In the genomic region with DNA sequence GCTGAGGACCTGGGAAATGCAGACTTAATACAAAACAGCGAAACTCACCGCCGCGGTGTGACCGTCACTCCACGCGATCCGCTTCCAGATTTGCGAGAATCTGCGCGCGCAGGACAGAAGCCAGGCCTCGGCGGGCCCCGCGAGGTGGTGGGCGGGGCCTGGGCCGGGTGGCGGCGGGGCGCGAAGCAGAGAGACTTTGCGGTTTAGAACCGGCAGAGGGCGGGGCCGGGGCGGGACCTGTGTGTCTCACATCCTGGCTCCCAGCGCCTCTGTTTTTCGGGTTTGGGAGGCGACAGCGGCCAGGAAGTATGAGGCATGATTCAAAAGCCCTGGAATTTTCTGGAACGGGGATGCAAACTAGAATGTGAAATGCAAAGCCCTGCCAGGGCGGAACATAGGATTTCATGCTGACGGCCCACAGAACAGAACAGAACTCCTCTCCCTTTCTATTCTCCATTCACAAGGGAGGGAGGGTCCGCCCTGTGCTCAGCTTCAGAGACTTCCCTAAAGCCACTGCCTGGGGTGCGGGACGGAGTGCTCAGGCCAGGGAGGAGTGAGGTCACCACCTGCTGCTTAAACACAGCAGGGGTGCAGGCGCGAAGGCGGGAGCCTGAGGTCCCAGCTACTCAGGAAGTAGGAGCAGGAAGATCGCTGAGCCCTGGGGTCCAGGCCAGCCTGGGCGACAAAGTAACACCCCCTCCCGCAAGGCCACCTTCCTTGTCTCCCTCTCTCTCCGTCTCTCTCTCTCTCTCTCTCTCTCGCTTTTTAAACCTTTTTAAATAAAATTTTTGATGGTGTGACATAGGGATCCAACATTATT, we compare ENCODE assay signal across 8 cellular contexts. TPM values are rescaled to one million over a fixed set of nuclear protein-coding genes. Genes with fewer than 3 reads are reported as not detected.
A peak's percentile ranks its signal among the peaks of the same experiment; 100 is the strongest.
DNase-seq lines count a peak whose midpoint lies in the region; ATAC-seq and TF ChIP-seq lines count a peak whose summit lies in the region.

No MANE protein-coding gene starts in this region.

- peak overlapping the region; percentile 69 for H3K27ac ChIP-seq in Karpas-422 (ENCODE audit: low read length)

- no peaks in the 10 kb centered on the region for H4K20me1 ChIP-seq in Karpas-422 (ENCODE audit: insufficient read depth, low read depth, low read length)

- H3K27ac Mint-ChIP-seq in nephron progenitor cell: peak overlapping the region; percentile 93

- H3K9me2 ChIP-seq in Karpas-422 (replicated peaks; ENCODE audit: insufficient read depth, low read length): no peaks in the 10 kb centered on the region

- peaks cover 48% of the 10 kb centered on the region for H3K4me1 Mint-ChIP-seq in nephron progenitor cell

- H3K4me3 ChIP-seq in Karpas-422 (ENCODE audit: low read length): peak overlapping the region; percentile 96
- H3K4me3 ChIP-seq in fibroblast of villous mesenchyme (ENCODE audit: low read depth, low read length): peak overlapping the region; percentile 82

- ATAC-seq in GM21619 (IDR thresholded peaks at IDR 0.05; ENCODE audit: unreplicated experiment): peak; percentile 74
- ATAC-seq in stimulated activated naive CD8-positive, alpha-beta T cell treated with anti-CD3 and anti-CD28 coated beads, Interleukin-15, Interleukin-2, amounts not matched to agents 100 U/mL and 50 U/mL, for 24 hours: peak; percentile 98

- peak overlapping the region; percentile 99 for H3K4me2 ChIP-seq in Karpas-422 (ENCODE audit: low read depth, low read length, poor library complexity, severe bottlenecking)

- peaks cover 26% of the 10 kb centered on the region for H3K9me3 Mint-ChIP-seq in nephron progenitor cell

- no peaks in the 10 kb centered on the region for H3K27me3 ChIP-seq in Karpas-422 (ENCODE audit: low read length)

- H3K36me3 Mint-ChIP-seq in nephron progenitor cell (ENCODE audit: low read depth): peaks cover 15% of the 10 kb centered on the region

- peak overlapping the region; percentile 92 for H3K9ac ChIP-seq in Karpas-422 (ENCODE audit: low read length)

- TF ChIP-seq CTCF in fibroblast of villous mesenchyme (IDR thresholded peaks at IDR 0.05; ENCODE audit: insufficient read depth, low read depth, low read length): peak; percentile 26
- TF ChIP-seq CTCF in nephron progenitor cell (IDR thresholded peaks at IDR 0.05): peak; percentile 38

- peak overlapping the region; percentile 96 for H2AFZ ChIP-seq in Karpas-422 (ENCODE audit: low read length)

- DNase-seq in DMS 273 treated with DMSO at 0.1 percent for 48 hours (lab: John Stamatoyannopoulos, UW) (peak; percentile 47), Karpas-422 (peak; percentile 98), RPMI8226 (peak; percentile 94), activated gamma-delta T cell treated with Interleukin-2 at 50 U/mL for 16 hours (peak; percentile 92), fibroblast of villous mesenchyme (ENCODE audit: low read depth) (peak; percentile 95), nephron progenitor cell (peak; percentile 97)
- peak; percentile 91 for DNase-seq in stimulated activated naive CD8-positive, alpha-beta T cell treated with anti-CD3 and anti-CD28 coated beads, Interleukin-15, Interleukin-2, amounts not matched to agents 100 U/mL and 50 U/mL, for 24 hours

- H3K9me3 ChIP-seq in Karpas-422 (ENCODE audit: low read length): no peaks in the 10 kb centered on the region

- peaks cover 44% of the 10 kb centered on the region for H3K79me2 ChIP-seq in Karpas-422 (ENCODE audit: low read length)

- H3K4me1 ChIP-seq in Karpas-422 (ENCODE audit: low read length): peaks cover 37% of the 10 kb centered on the region

- H3K4me3 Mint-ChIP-seq in nephron progenitor cell: peak overlapping the region; percentile 94

- H3K36me3 ChIP-seq in Karpas-422 (ENCODE audit: insufficient read depth, low read length): peaks cover 10% of the 10 kb centered on the region

- H3K27me3 Mint-ChIP-seq in nephron progenitor cell (ENCODE audit: low read depth, poor library complexity): no peaks in the 10 kb centered on the region

RNA-seq across cellular contexts. Expression of gene ZNF611, which starts 44.2 kb away (rescaled TPM):
- 17.2 and 25.9 TPM in 2 replicates for total RNA-seq in Karpas-422 (2014; rRNA removed; shearing (Covaris generic); ENCODE audit: low replicate concordance)
- 10.0 and 13.4 TPM in 2 replicates for total RNA-seq in fibroblast of villous mesenchyme

RNA-seq across cellular contexts. Expression of gene ZNF83, which starts 52.5 kb away (rescaled TPM):
- total RNA-seq in Karpas-422 (2014; rRNA removed; shearing (Covaris generic); ENCODE audit: low replicate concordance): 95.9 and 115 TPM in 2 replicates
- 39.3 and 47.1 TPM in 2 replicates for total RNA-seq in fibroblast of villous mesenchyme

Comparison
In these comparisons a context has a peak if more than half of its experiments do, and no peak if none do; other contexts are left out.
1. Peak in every context shown above with its lines: DNase-seq, ATAC-seq, H3K4me3 ChIP-seq and H3K27ac ChIP-seq.
2. DNase-seq: peak in every context shown above with its lines; median percentile 98 in Karpas-422; 97 in nephron progenitor cell; 95 in fibroblast of villous mesenchyme; 94 in RPMI8226; 92 in activated gamma-delta T cell treated with Interleukin-2 at 50 U/mL for 16 hours; 91 in stimulated activated naive CD8-positive, alpha-beta T cell treated with anti-CD3 and anti-CD28 coated beads, Interleukin-15, Interleukin-2, amounts not matched to agents 100 U/mL and 50 U/mL, for 24 hours; 47 in DMS 273 treated with DMSO at 0.1 percent for 48 hours.